In the genomic region with DNA sequence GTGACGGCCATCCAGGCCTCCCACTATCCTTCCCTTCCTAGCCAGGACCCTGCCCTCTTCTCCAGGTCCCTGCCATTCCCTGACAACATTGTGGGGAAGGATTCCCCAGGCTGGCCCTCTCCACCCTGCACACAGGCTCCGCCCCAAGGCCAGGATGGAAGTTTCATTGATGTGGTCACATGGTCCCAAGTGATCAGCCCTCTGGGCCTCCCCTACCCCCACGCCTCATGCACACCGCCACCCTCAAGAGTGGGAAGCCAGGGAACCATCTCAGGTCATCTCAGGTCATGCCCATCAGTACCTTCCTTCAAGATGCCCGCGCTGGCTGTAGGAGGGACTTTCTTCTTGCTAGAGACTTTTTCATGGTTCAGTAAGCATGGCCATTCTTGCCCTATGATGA, we compare ENCODE assay signal across 27 cellular contexts.
"Had no signal": no experiment of that assay in that cellular context is flagged by ENCODE, and none has a peak within 500 bp of the region (broad histone marks: within the 10 kb centered on the region; RNA-seq: fewer than 3 reads in every experiment).

No MANE protein-coding gene starts in this region.

- H3K9me3 Mint-ChIP-seq: immature natural killer cell, nephron had no signal

- H3K4me3 ChIP-seq: left lung, lower lobe of right lung, neural progenitor cell, ovary, right atrium auricular region, right lobe of liver, smooth muscle cell, suprapubic skin, thoracic aorta, tibial artery, upper lobe of right lung, uterus had no signal

- H3K9ac ChIP-seq: neural progenitor cell had no signal

- H3K27me3 ChIP-seq: left lung, neural progenitor cell, neutrophil, ovary, right atrium auricular region, right lobe of liver, suprapubic skin, tibial artery, upper lobe of right lung, uterus had no signal

- H3K9me3 ChIP-seq: lower lobe of right lung, neutrophil, ovary, right atrium auricular region, right lobe of liver, suprapubic skin, thoracic aorta, tibial artery, upper lobe of right lung, uterus had no signal

- H3K4me1 ChIP-seq: left lung, lower lobe of right lung, neural progenitor cell, right atrium auricular region, right lobe of liver, suprapubic skin, tibial artery, upper lobe of right lung, uterus had no signal

- ATAC-seq: left colon; left lung; lower lobe of right lung; naive thymus-derived CD8-positive, alpha-beta T cell; right lobe of liver; upper lobe of right lung had no signal

- DNase-seq: hippocampal formation; immature natural killer cell; kidney; left colon; left lung; lower lobe of right lung; mammary epithelial cell; mesenchymal stem cell; naive thymus-derived CD8-positive, alpha-beta T cell; occipital lobe; ovary; right lobe of liver; stimulated activated CD4-positive, alpha-beta T cell treated with anti-CD3 and anti-CD28 coated beads, Interleukin-1b, Interleukin-23, amount 100 ng/mL, for 48 hours; stimulated activated CD4-positive, alpha-beta T cell treated with anti-CD3 and anti-CD28 coated beads, Interleukin-2, amount 100 ng/mL, for 48 hours; stimulated activated naive CD4-positive, alpha-beta T cell; tibial artery; trophoblast cell; upper lobe of right lung; uterus had no signal

- H3K36me3 Mint-ChIP-seq: immature natural killer cell; naive thymus-derived CD8-positive, alpha-beta T cell; neural progenitor cell had no signal

- H3K4me2 ChIP-seq: neural progenitor cell, smooth muscle cell had no signal

- H3K4me1 Mint-ChIP-seq: immature natural killer cell, nephron, neural progenitor cell had no signal

- H3K4me3 Mint-ChIP-seq: immature natural killer cell; naive thymus-derived CD8-positive, alpha-beta T cell; nephron; neural progenitor cell had no signal

- H3K27ac ChIP-seq: left lung, lower lobe of right lung, neural progenitor cell, neutrophil, ovary, right atrium auricular region, right lobe of liver, suprapubic skin, thoracic aorta, tibial artery, upper lobe of right lung, uterus had no signal

- H3K27ac Mint-ChIP-seq: immature natural killer cell; naive thymus-derived CD8-positive, alpha-beta T cell; nephron; neural progenitor cell; progenitor cell of endocrine pancreas had no signal

- H3K36me3 ChIP-seq: left lung, lower lobe of right lung, neural progenitor cell, neutrophil, ovary, right atrium auricular region, right lobe of liver, suprapubic skin, thoracic aorta, tibial artery, upper lobe of right lung, uterus had no signal
